In the genomic region with DNA sequence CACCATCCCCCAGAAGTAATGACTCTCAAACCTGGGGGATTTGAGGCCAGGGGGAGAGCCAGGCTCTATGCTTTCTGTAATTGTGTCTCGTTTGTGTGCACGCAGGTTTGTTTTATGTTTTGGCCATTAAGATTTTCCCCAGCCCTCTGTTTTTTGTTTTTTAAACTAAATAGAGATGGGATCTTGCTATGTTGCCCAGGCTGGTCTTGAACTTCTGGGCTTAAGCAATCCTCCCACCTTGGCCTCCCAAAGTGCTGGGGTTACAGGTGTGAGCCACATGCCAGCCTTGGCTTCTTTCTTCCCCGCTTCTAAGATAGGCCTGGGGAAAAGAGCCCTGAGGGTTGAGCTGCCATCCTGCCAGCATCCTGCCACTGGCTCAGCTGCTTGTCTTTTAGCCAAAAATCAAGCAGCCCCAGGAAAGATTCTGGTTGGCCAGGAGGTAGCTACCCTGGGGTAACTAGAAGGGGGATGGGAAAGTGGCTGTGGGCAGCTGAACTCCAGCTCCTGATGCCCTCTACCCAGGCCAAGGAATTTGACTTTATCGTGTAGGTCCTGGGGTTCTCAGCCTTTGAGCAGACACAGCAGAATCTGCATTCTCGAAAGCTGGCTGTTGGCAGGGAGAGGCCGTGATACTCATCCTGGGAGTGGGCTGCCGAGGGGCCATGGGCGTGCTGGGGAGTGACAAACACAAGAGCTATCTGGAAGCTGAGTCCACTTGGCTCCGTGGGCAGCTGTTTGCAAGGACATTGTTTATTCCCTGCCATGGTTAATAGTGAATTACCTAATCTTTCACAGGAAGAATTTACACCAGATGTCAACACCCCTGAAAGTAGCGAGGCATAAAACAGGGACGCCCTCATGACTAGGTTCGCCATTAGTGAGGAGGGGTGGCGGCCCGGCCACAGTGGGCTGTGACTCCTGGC, we compare ENCODE assay signal across 13 cellular contexts. TPM values are rescaled to one million over a fixed set of nuclear protein-coding genes. Genes with fewer than 3 reads are reported as not detected.
DNase-seq lines count a peak whose midpoint lies in the region; ATAC-seq and TF ChIP-seq lines count a peak whose summit lies in the region.
"Had no signal": no experiment of that assay in that cellular context is flagged by ENCODE, and none has a peak within 500 bp of the region (broad histone marks: within the 10 kb centered on the region; RNA-seq: fewer than 3 reads in every experiment).

No MANE protein-coding gene starts in this region.

- H3K79me2 ChIP-seq in OCI-LY7 (ENCODE audit: insufficient read depth, low read depth, low read length): no peaks in the 10 kb centered on the region

- H3K27ac ChIP-seq in coronary artery (peak overlapping the region in 1 of 2 donors; percentile 63), vagina (peak overlapping the region; percentile 58), OCI-LY7 (ENCODE audit: low read depth, low read length, poor library complexity, severe bottlenecking) (no peak overlapping the region)

- POLR2A ChIA-PET in OCI-LY7 (lab: Charles Lee): interaction anchor here (0.6 to 0.8 kb wide), 2 partner anchors 147 to 183 kb away, joined by 3 read pairs; no protein-coding TSS in a partner anchor

- H3K27ac Mint-ChIP-seq in activated naive CD4-positive, alpha-beta T cell treated with anti-CD3 and anti-CD28 coated beads, Interleukin-2, amount 50 U/mL, for 72 hours: peak overlapping the region; percentile 64 to 72
- H3K27ac Mint-ChIP-seq in activated naive CD4-positive, alpha-beta T cell treated with anti-CD3 and anti-CD28 coated beads for 36 hours: no peak overlapping the region
- H3K27ac Mint-ChIP-seq in activated CD8-positive, alpha-beta memory T cell treated with anti-CD3 and anti-CD28 coated beads, Interleukin-2, amount 10 ng/mL, durations not matched to agents 7 days and 5 days: no peak overlapping the region
- H3K27ac Mint-ChIP-seq: dendritic cell treated with granulocyte-macrophage colony-stimulating factor and Interleukin-4, amounts not matched to agents 40 ng/mL and 50 ng/mL, for 4 days had no signal

- no peaks in the 10 kb centered on the region for H3K9me2 ChIP-seq in OCI-LY7 (ENCODE audit: insufficient read depth, low read length)

- intact Hi-C loops in activated naive CD4-positive, alpha-beta T cell treated with anti-CD3 and anti-CD28 coated beads for 36 hours (cut with micrococcal nuclease): no loop called here
- intact Hi-C loops in mucosa of descending colon (cut with DNase I, micrococcal nuclease) (no loop called here), vagina (cut with DNase I) (no loop called here), OCI-LY7 (cut with micrococcal nuclease; ENCODE audit: unreplicated experiment) (no loop called here)

- no peak for DNase-seq in activated naive CD4-positive, alpha-beta T cell treated with anti-CD3 and anti-CD28 coated beads, Interleukin-2, amount 50 U/mL, for 72 hours (ENCODE audit: low spot score in 2 of 2)
- no peak for DNase-seq in activated naive CD4-positive, alpha-beta T cell treated with anti-CD3 and anti-CD28 coated beads for 36 hours
- DNase-seq in coronary artery (ENCODE audit: low spot score) (peak; percentile 73), mucosa of descending colon (peak in 2 of 3 donors; percentile 27 to 32), vagina (ENCODE audit: extremely low spot score in 2 of 2) (no peak), OCI-LY7 (ENCODE audit: low spot score) (no peak), mesenteric fat pad (ENCODE audit: low spot score) (no peak)
- no peak for DNase-seq in activated CD8-positive, alpha-beta memory T cell treated with anti-CD3 and anti-CD28 coated beads, Interleukin-2, amount 10 ng/mL, durations not matched to agents 7 days and 5 days
- DNase-seq: kidney glomerular epithelial cell; NCI-H187; stimulated activated CD4-positive, alpha-beta T cell treated with anti-CD3 and anti-CD28 coated beads, Interleukin-15, amount 100 ng/mL, for 24 hours had no signal

- H3K4me3 Mint-ChIP-seq in activated naive CD4-positive, alpha-beta T cell treated with anti-CD3 and anti-CD28 coated beads for 36 hours: no peak overlapping the region
- no peak overlapping the region for H3K4me3 Mint-ChIP-seq in activated CD8-positive, alpha-beta memory T cell treated with anti-CD3 and anti-CD28 coated beads, Interleukin-2, amount 10 ng/mL, durations not matched to agents 7 days and 5 days
- H3K4me3 Mint-ChIP-seq: B cell; dendritic cell treated with granulocyte-macrophage colony-stimulating factor and Interleukin-4, amounts not matched to agents 40 ng/mL and 50 ng/mL, for 4 days had no signal

- no peaks in the 10 kb centered on the region for H3K9me3 Mint-ChIP-seq in activated naive CD4-positive, alpha-beta T cell treated with anti-CD3 and anti-CD28 coated beads, Interleukin-2, amount 50 U/mL, for 72 hours
- no peaks in the 10 kb centered on the region for H3K9me3 Mint-ChIP-seq in activated naive CD4-positive, alpha-beta T cell treated with anti-CD3 and anti-CD28 coated beads for 36 hours
- H3K9me3 Mint-ChIP-seq in activated CD8-positive, alpha-beta memory T cell treated with anti-CD3 and anti-CD28 coated beads, Interleukin-2, amount 10 ng/mL, durations not matched to agents 7 days and 5 days (ENCODE audit: low read depth): no peaks in the 10 kb centered on the region
- H3K9me3 Mint-ChIP-seq: dendritic cell treated with granulocyte-macrophage colony-stimulating factor and Interleukin-4, amounts not matched to agents 40 ng/mL and 50 ng/mL, for 4 days had no signal

- peaks cover 0 to 11% of the 10 kb centered on the region in 2 donors for H3K36me3 Mint-ChIP-seq in activated naive CD4-positive, alpha-beta T cell treated with anti-CD3 and anti-CD28 coated beads, Interleukin-2, amount 50 U/mL, for 72 hours
- H3K36me3 Mint-ChIP-seq in activated naive CD4-positive, alpha-beta T cell treated with anti-CD3 and anti-CD28 coated beads for 36 hours (ENCODE audit: low read depth): peaks cover 9% of the 10 kb centered on the region
- peaks cover 8% of the 10 kb centered on the region for H3K36me3 Mint-ChIP-seq in activated CD8-positive, alpha-beta memory T cell treated with anti-CD3 and anti-CD28 coated beads, Interleukin-2, amount 10 ng/mL, durations not matched to agents 7 days and 5 days

- peaks cover 19% of the 10 kb centered on the region for H3K4me1 ChIP-seq in mucosa of descending colon (ENCODE audit: low read depth)
- H3K4me1 ChIP-seq in vagina: peaks cover 17% of the 10 kb centered on the region
- H3K4me1 ChIP-seq in OCI-LY7 (ENCODE audit: insufficient read depth, low read length, poor library complexity, severe bottlenecking): peaks cover 8% of the 10 kb centered on the region

- no peaks in the 10 kb centered on the region for H3K27me3 ChIP-seq in vagina

- CTCF ChIA-PET in activated naive CD4-positive, alpha-beta T cell treated with anti-CD3 and anti-CD28 coated beads for 36 hours (lab: Charles Lee): interaction anchor here (0.6 to 0.9 kb wide), 4 partner anchors 9 to 616 kb away, joined by 3 read pairs; no protein-coding TSS in a partner anchor
- CTCF ChIA-PET in OCI-LY7 (lab: Charles Lee; ENCODE audit: unreplicated experiment): no interaction called here
- CTCF ChIA-PET in activated CD8-positive, alpha-beta memory T cell treated with anti-CD3 and anti-CD28 coated beads, Interleukin-2, amount 10 ng/mL, durations not matched to agents 7 days and 5 days (lab: Charles Lee): interaction anchor here (0.7 to 1.9 kb wide), 5 partner anchors 9 to 146 kb away, joined by 3 to 10 read pairs (median 6); no protein-coding TSS in a partner anchor

- H3K4me3 ChIP-seq in coronary artery: no peak overlapping the region
- no peak overlapping the region for H3K4me3 ChIP-seq in mucosa of descending colon
- no peak overlapping the region for H3K4me3 ChIP-seq in vagina
- no peak overlapping the region for H3K4me3 ChIP-seq in OCI-LY7 (ENCODE audit: low read depth, low read length, poor library complexity, severe bottlenecking)

- H3K9me3 ChIP-seq in mucosa of descending colon (no peaks in the 10 kb centered on the region), vagina (no peaks in the 10 kb centered on the region), OCI-LY7 (ENCODE audit: low read length) (no peaks in the 10 kb centered on the region)

- no peaks in the 10 kb centered on the region for H4K20me1 ChIP-seq in OCI-LY7 (ENCODE audit: insufficient read depth, low read length)

- no peak overlapping the region for H2AFZ ChIP-seq in OCI-LY7 (ENCODE audit: low read length)

- no TSS peak for BruUV-seq in OCI-LY7 (replicated peaks; lab: Mats Ljungman, UMichigan)

- H3K36me3 ChIP-seq in mucosa of descending colon (ENCODE audit: low read depth) (no peaks in the 10 kb centered on the region), vagina (peaks cover 0 to 4% of the 10 kb centered on the region in 2 donors), OCI-LY7 (ENCODE audit: insufficient read depth, low read length) (peaks cover 7% of the 10 kb centered on the region; the same call in 1 of the 2 replicates)

- peaks cover 8% of the 10 kb centered on the region for H3K4me1 Mint-ChIP-seq in activated naive CD4-positive, alpha-beta T cell treated with anti-CD3 and anti-CD28 coated beads for 36 hours (ENCODE audit: low read depth)
- H3K4me1 Mint-ChIP-seq in activated CD8-positive, alpha-beta memory T cell treated with anti-CD3 and anti-CD28 coated beads, Interleukin-2, amount 10 ng/mL, durations not matched to agents 7 days and 5 days: peaks cover 15% of the 10 kb centered on the region

- no peaks in the 10 kb centered on the region for H3K27me3 Mint-ChIP-seq in activated naive CD4-positive, alpha-beta T cell treated with anti-CD3 and anti-CD28 coated beads for 36 hours (ENCODE audit: low read depth)
- no peaks in the 10 kb centered on the region for H3K27me3 Mint-ChIP-seq in activated CD8-positive, alpha-beta memory T cell treated with anti-CD3 and anti-CD28 coated beads, Interleukin-2, amount 10 ng/mL, durations not matched to agents 7 days and 5 days
- H3K27me3 Mint-ChIP-seq: B cell; dendritic cell treated with granulocyte-macrophage colony-stimulating factor and Interleukin-4, amounts not matched to agents 40 ng/mL and 50 ng/mL, for 4 days had no signal

- no peak for TF ChIP-seq POLR2A in vagina (IDR thresholded peaks at IDR 0.05)

- TF ChIP-seq CTCF in coronary artery (IDR thresholded peaks at IDR 0.05): no peak
- no peak for TF ChIP-seq CTCF in mucosa of descending colon (IDR thresholded peaks at IDR 0.05)
- TF ChIP-seq CTCF in vagina (IDR thresholded peaks at IDR 0.05): no peak
- TF ChIP-seq CTCF in OCI-LY7 (conservative IDR thresholded peaks at IDR 0.05; ENCODE audit: low read length): no peak

- ATAC-seq in activated naive CD4-positive, alpha-beta T cell treated with anti-CD3 and anti-CD28 coated beads, Interleukin-2, amount 50 U/mL, for 72 hours: no peak
- no peak for ATAC-seq in mucosa of descending colon
- ATAC-seq in activated CD8-positive, alpha-beta memory T cell treated with anti-CD3 and anti-CD28 coated beads, Interleukin-2, amount 10 ng/mL, durations not matched to agents 7 days and 5 days: no peak

- H3K4me2 ChIP-seq in OCI-LY7 (ENCODE audit: low read length): no peak overlapping the region

RNA-seq across cellular contexts. Expression of a gene that starts 18.5 kb away (rescaled TPM):
- 10 to 100 TPM in 1 of 2 donors, 1 to 10 TPM in 1; 9.2 to 10.8 TPM for total RNA-seq in activated naive CD4-positive, alpha-beta T cell treated with anti-CD3 and anti-CD28 coated beads, Interleukin-2, amount 50 U/mL, for 72 hours
- 10 to 100 TPM; 11.3 to 13.9 TPM for total RNA-seq in activated naive CD4-positive, alpha-beta T cell treated with anti-CD3 and anti-CD28 coated beads for 36 hours
- total RNA-seq in mucosa of descending colon (10 to 100 TPM in 1 of 3 donors, 1 to 10 TPM in 2; 8.7 to 12.9 (median 8.9) TPM), vagina (1.5 TPM), OCI-LY7 (2022) (14.5 and 24.3 TPM in 2 replicates), mesenteric fat pad (3.5 TPM)
- 12.4 and 14.2 TPM in 2 replicates for total RNA-seq in OCI-LY7 (2014; rRNA removed; shearing (Covaris generic))
- total RNA-seq in activated CD8-positive, alpha-beta memory T cell treated with anti-CD3 and anti-CD28 coated beads, Interleukin-2, amount 10 ng/mL, durations not matched to agents 7 days and 5 days: 10 to 100 TPM; 14.8 to 18.2 TPM

RNA-seq across cellular contexts. Expression of a gene that starts 46.7 kb away (rescaled TPM):
- total RNA-seq in activated naive CD4-positive, alpha-beta T cell treated with anti-CD3 and anti-CD28 coated beads, Interleukin-2, amount 50 U/mL, for 72 hours: 100 to 1,000 TPM; 106 to 132 TPM
- total RNA-seq in activated naive CD4-positive, alpha-beta T cell treated with anti-CD3 and anti-CD28 coated beads for 36 hours: 100 to 1,000 TPM; 112 to 117 TPM
- total RNA-seq in mucosa of descending colon (10 to 100 TPM; 39.3 to 50.1 (median 48.9) TPM), vagina (24.6 TPM), OCI-LY7 (2022) (84.0 and 89.4 TPM in 2 replicates), mesenteric fat pad (39.6 TPM)
- 51.1 and 52.1 TPM in 2 replicates for total RNA-seq in OCI-LY7 (2014; rRNA removed; shearing (Covaris generic))
- 10 to 100 TPM; 75.9 to 94.0 TPM for total RNA-seq in activated CD8-positive, alpha-beta memory T cell treated with anti-CD3 and anti-CD28 coated beads, Interleukin-2, amount 10 ng/mL, durations not matched to agents 7 days and 5 days

Comparison
In these comparisons a context has a peak if more than half of its experiments do, and no peak if none do; other contexts are left out.
1. H3K27ac Mint-ChIP-seq: peak in activated naive CD4-positive, alpha-beta T cell treated with anti-CD3 and anti-CD28 coated beads, Interleukin-2, amount 50 U/mL, for 72 hours (2 of 2); none in activated naive CD4-positive, alpha-beta T cell treated with anti-CD3 and anti-CD28 coated beads for 36 hours (single experiment) and activated CD8-positive, alpha-beta memory T cell treated with anti-CD3 and anti-CD28 coated beads, Interleukin-2, amount 10 ng/mL, durations not matched to agents 7 days and 5 days (single experiment).
2. DNase-seq: peak in coronary artery (single experiment) and mucosa of descending colon (2 of 3); none in activated naive CD4-positive, alpha-beta T cell treated with anti-CD3 and anti-CD28 coated beads, Interleukin-2, amount 50 U/mL, for 72 hours (0 of 2), activated naive CD4-positive, alpha-beta T cell treated with anti-CD3 and anti-CD28 coated beads for 36 hours (single experiment), vagina (0 of 2), OCI-LY7 (single experiment), activated CD8-positive, alpha-beta memory T cell treated with anti-CD3 and anti-CD28 coated beads, Interleukin-2, amount 10 ng/mL, durations not matched to agents 7 days and 5 days (single experiment) and mesenteric fat pad (single experiment).